In genomic region chr10:32105782-32106382, GRCh38 we compare ENCODE assay signal across 1 cellular context.
TF ChIP-seq lines count a peak whose summit lies in the region.

No MANE protein-coding gene starts in this region.

TF ChIP-seq in HepG2, 621 proteins besides CTCF, POLR2A, EP300 and RAD21 (continued from another document and continues in another):
- TF ChIP-seq HOMEZ (CRISPR knock-in tag; IDR thresholded peaks at IDR 0.05; ENCODE audit: low read depth) (0 out of 2 replicates have a peak, but pooled peaks have one; percentile 51), TBL1XR1 (IDR thresholded peaks at IDR 0.05; ENCODE audit: borderline replicate concordance, low read length, partially characterized antibody) (no peak), ZNF180 (CRISPR knock-in tag; IDR thresholded peaks at IDR 0.05; ENCODE audit: borderline replicate concordance, low read depth) (no peak), CREB3 (CRISPR knock-in tag; IDR thresholded peaks at IDR 0.05) (no peak), BCL6 (CRISPR knock-in tag; IDR thresholded peaks at IDR 0.05) (peak; percentile 88), ZC3H13 (CRISPR knock-in tag; IDR thresholded peaks at IDR 0.05) (no peak), CC2D1A (CRISPR knock-in tag; IDR thresholded peaks at IDR 0.05) (no peak; the same call in 1 of the 2 replicates), HIVEP1 (CRISPR knock-in tag; IDR thresholded peaks at IDR 0.05) (no peak), HCFC1 (IDR thresholded peaks at IDR 0.05; ENCODE audit: low read depth, low read length) (no peak), MYNN (CRISPR knock-in tag; IDR thresholded peaks at IDR 0.05; ENCODE audit: low read depth) (no peak), ZNF34 (CRISPR knock-in tag; IDR thresholded peaks at IDR 0.05; ENCODE audit: borderline replicate concordance) (no peak), JARID2 (CRISPR knock-in tag; IDR thresholded peaks at IDR 0.05; ENCODE audit: insufficient replicate concordance) (no peak), ETV6 (CRISPR knock-in tag; conservative IDR thresholded peaks at IDR 0.05) (no peak), ZNF589 (CRISPR knock-in tag; conservative IDR thresholded peaks at IDR 0.05) (no peak), ZNF143 (CRISPR knock-in tag; IDR thresholded peaks at IDR 0.05) (no peak), ZNF205 (CRISPR knock-in tag; IDR thresholded peaks at IDR 0.05) (peak; percentile 34), ZZZ3 (CRISPR knock-in tag; IDR thresholded peaks at IDR 0.05; ENCODE audit: borderline replicate concordance) (no peak), ATM (IDR thresholded peaks at IDR 0.05; ENCODE audit: borderline replicate concordance) (no peak), ZNF335 (CRISPR knock-in tag; IDR thresholded peaks at IDR 0.05) (no peak), HMGXB3 (CRISPR knock-in tag; IDR thresholded peaks at IDR 0.05; ENCODE audit: borderline replicate concordance) (no peak), ZSCAN25 (CRISPR knock-in tag; IDR thresholded peaks at IDR 0.05) (no peak), SKIL (CRISPR knock-in tag; IDR thresholded peaks at IDR 0.05; ENCODE audit: borderline replicate concordance) (peak; percentile 69; the same call in 1 of the 2 replicates), ZNF446 (CRISPR knock-in tag; IDR thresholded peaks at IDR 0.05) (no peak), KLF9 (CRISPR knock-in tag; IDR thresholded peaks at IDR 0.05; ENCODE audit: low read depth) (no peak; the same call in 1 of the 2 replicates), ZNF576 (CRISPR knock-in tag; IDR thresholded peaks at IDR 0.05) (no peak), HNRNPLL (IDR thresholded peaks at IDR 0.05; ENCODE audit: low read depth, low read length, poor library complexity, severe bottlenecking) (no peak), SP1 (IDR thresholded peaks at IDR 0.05) (no peak), SP1 (CRISPR knock-in tag; IDR thresholded peaks at IDR 0.05) (no peak), ZNF746 (CRISPR knock-in tag; IDR thresholded peaks at IDR 0.05) (no peak), SAFB2 (CRISPR knock-in tag; IDR thresholded peaks at IDR 0.05; ENCODE audit: borderline replicate concordance, low read depth) (no peak), POLR2AphosphoS5 (IDR thresholded peaks at IDR 0.05; ENCODE audit: low read depth, low read length) (no peak), ZNF75D (CRISPR knock-in tag; IDR thresholded peaks at IDR 0.05; ENCODE audit: borderline replicate concordance) (no peak), EZH2 (conservative IDR thresholded peaks at IDR 0.05; ENCODE audit: low read depth, low read length) (no peak), ZNF720 (CRISPR knock-in tag; IDR thresholded peaks at IDR 0.05) (no peak), FIP1L1 (IDR thresholded peaks at IDR 0.05; ENCODE audit: borderline replicate concordance, insufficient read depth, low read depth, low read length) (no peak), KDM6A (CRISPR knock-in tag; IDR thresholded peaks at IDR 0.05; ENCODE audit: low read depth) (peak; percentile 63), ZNF646 (CRISPR knock-in tag; IDR thresholded peaks at IDR 0.05) (peak; percentile 90), NCOA1 (CRISPR knock-in tag; IDR thresholded peaks at IDR 0.05) (no peak; the same call in 1 of the 2 replicates), AGO2 (optimal IDR thresholded peaks at IDR 0.05; ENCODE audit: low read depth, low read length) (no peak), AKAP8 (CRISPR knock-in tag; IDR thresholded peaks at IDR 0.05) (no peak), PAWR (CRISPR knock-in tag; IDR thresholded peaks at IDR 0.05; ENCODE audit: borderline replicate concordance) (no peak), SAP130 (CRISPR knock-in tag; IDR thresholded peaks at IDR 0.05; ENCODE audit: low read depth) (peak; percentile 79), ARNT (IDR thresholded peaks at IDR 0.05) (no peak), ZNF296 (CRISPR knock-in tag; conservative IDR thresholded peaks at IDR 0.05) (no peak), MBNL3 (CRISPR knock-in tag; conservative IDR thresholded peaks at IDR 0.05) (no peak), ZSCAN31 (CRISPR knock-in tag; IDR thresholded peaks at IDR 0.05; ENCODE audit: low read depth) (no peak), TMF1 (CRISPR knock-in tag; IDR thresholded peaks at IDR 0.05; ENCODE audit: low read depth) (no peak)
